1 cellular context compared by ENCODE assay signal in the genomic region with DNA sequence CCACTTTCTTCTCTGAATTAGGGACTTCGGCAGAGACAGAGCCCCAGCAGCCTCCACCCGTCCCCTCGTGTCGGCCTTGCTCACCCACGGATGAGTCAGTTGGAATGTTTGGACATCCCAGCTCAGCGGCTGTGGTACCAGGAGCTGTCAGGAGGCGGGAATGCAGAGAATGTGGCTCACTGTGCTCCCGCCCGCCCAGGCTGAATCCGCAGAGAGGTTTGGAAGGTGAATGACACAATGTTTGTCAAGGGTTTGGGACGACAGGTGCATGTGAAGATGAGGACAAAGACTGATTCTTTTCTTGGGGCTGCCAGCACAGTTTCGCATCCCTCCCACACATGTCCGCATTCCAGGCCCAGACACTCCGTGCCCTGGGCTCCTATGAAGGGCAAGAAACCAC.
TF ChIP-seq lines count a peak whose summit lies in the region.

No MANE protein-coding gene starts in this region.

TF ChIP-seq in HepG2, 621 proteins besides CTCF, POLR2A, EP300 and RAD21 (continued from another document and continues in another):
- TF ChIP-seq, protein P1, sequence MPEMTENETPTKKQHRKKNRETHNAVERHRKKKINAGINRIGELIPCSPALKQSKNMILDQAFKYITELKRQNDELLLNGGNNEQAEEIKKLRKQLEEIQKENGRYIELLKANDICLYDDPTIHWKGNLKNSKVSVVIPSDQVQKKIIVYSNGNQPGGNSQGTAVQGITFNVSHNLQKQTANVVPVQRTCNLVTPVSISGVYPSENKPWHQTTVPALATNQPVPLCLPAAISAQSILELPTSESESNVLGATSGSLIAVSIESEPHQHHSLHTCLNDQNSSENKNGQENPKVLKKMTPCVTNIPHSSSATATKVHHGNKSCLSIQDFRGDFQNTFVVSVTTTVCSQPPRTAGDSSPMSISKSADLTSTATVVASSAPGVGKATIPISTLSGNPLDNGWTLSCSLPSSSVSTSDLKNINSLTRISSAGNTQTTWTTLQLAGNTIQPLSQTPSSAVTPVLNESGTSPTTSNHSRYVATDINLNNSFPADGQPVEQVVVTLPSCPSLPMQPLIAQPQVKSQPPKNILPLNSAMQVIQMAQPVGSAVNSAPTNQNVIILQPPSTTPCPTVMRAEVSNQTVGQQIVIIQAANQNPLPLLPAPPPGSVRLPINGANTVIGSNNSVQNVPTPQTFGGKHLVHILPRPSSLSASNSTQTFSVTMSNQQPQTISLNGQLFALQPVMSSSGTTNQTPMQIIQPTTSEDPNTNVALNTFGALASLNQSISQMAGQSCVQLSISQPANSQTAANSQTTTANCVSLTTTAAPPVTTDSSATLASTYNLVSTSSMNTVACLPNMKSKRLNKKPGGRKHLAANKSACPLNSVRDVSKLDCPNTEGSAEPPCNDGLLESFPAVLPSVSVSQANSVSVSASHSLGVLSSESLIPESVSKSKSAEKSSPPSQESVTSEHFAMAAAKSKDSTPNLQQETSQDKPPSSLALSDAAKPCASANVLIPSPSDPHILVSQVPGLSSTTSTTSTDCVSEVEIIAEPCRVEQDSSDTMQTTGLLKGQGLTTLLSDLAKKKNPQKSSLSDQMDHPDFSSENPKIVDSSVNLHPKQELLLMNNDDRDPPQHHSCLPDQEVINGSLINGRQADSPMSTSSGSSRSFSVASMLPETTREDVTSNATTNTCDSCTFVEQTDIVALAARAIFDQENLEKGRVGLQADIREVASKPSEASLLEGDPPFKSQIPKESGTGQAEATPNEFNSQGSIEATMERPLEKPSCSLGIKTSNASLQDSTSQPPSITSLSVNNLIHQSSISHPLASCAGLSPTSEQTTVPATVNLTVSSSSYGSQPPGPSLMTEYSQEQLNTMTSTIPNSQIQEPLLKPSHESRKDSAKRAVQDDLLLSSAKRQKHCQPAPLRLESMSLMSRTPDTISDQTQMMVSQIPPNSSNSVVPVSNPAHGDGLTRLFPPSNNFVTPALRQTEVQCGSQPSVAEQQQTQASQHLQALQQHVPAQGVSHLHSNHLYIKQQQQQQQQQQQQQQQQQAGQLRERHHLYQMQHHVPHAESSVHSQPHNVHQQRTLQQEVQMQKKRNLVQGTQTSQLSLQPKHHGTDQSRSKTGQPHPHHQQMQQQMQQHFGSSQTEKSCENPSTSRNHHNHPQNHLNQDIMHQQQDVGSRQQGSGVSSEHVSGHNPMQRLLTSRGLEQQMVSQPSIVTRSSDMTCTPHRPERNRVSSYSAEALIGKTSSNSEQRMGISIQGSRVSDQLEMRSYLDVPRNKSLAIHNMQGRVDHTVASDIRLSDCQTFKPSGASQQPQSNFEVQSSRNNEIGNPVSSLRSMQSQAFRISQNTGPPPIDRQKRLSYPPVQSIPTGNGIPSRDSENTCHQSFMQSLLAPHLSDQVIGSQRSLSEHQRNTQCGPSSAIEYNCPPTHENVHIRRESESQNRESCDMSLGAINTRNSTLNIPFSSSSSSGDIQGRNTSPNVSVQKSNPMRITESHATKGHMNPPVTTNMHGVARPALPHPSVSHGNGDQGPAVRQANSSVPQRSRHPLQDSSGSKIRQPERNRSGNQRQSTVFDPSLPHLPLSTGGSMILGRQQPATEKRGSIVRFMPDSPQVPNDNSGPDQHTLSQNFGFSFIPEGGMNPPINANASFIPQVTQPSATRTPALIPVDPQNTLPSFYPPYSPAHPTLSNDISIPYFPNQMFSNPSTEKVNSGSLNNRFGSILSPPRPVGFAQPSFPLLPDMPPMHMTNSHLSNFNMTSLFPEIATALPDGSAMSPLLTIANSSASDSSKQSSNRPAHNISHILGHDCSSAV (CRISPR knock-in tag; IDR thresholded peaks at IDR 0.05; ENCODE audit: borderline replicate concordance): no peak
- TF ChIP-seq GATAD2A (CRISPR knock-in tag; IDR thresholded peaks at IDR 0.05) (peak; percentile 89), ZFX (CRISPR knock-in tag; IDR thresholded peaks at IDR 0.05; ENCODE audit: low read depth) (no peak), PTBP1 (IDR thresholded peaks at IDR 0.05; ENCODE audit: low read depth, low read length, poor library complexity, severe bottlenecking) (no peak), SMAD9 (CRISPR knock-in tag; IDR thresholded peaks at IDR 0.05) (no peak), YEATS2 (CRISPR knock-in tag; IDR thresholded peaks at IDR 0.05; ENCODE audit: borderline replicate concordance) (no peak), TEAD2 (CRISPR knock-in tag; IDR thresholded peaks at IDR 0.05) (no peak), GPN1 (CRISPR knock-in tag; IDR thresholded peaks at IDR 0.05; ENCODE audit: borderline replicate concordance) (no peak), ZNF501 (CRISPR knock-in tag; IDR thresholded peaks at IDR 0.05) (no peak), ZNF569 (CRISPR knock-in tag; IDR thresholded peaks at IDR 0.05; ENCODE audit: borderline replicate concordance) (no peak), RCOR2 (CRISPR knock-in tag; IDR thresholded peaks at IDR 0.05) (peak; percentile 73), ZIK1 (CRISPR knock-in tag; IDR thresholded peaks at IDR 0.05; ENCODE audit: borderline replicate concordance, low read depth) (no peak), ZFP36L1 (CRISPR knock-in tag; IDR thresholded peaks at IDR 0.05) (no peak), ZNF674 (CRISPR knock-in tag; IDR thresholded peaks at IDR 0.05; ENCODE audit: low read depth) (no peak), ZMYM4 (CRISPR knock-in tag; IDR thresholded peaks at IDR 0.05) (no peak), ZNF510 (CRISPR knock-in tag; IDR thresholded peaks at IDR 0.05; ENCODE audit: low read depth) (no peak), SMAD3 (CRISPR knock-in tag; IDR thresholded peaks at IDR 0.05) (0 out of 2 replicates have a peak, but pooled peaks have one; percentile 40), NFIB (CRISPR knock-in tag; IDR thresholded peaks at IDR 0.05; ENCODE audit: borderline replicate concordance) (no peak), MXI1 (IDR thresholded peaks at IDR 0.05; ENCODE audit: borderline replicate concordance, low read depth, low read length) (peak; percentile 39; the same call in 1 of the 3 replicates), ZNF329 (CRISPR knock-in tag; IDR thresholded peaks at IDR 0.05; ENCODE audit: low read depth) (no peak), ZNF232 (CRISPR knock-in tag; IDR thresholded peaks at IDR 0.05; ENCODE audit: borderline replicate concordance) (no peak), ZBTB21 (CRISPR knock-in tag; IDR thresholded peaks at IDR 0.05) (no peak), ZNF296 (CRISPR knock-in tag; conservative IDR thresholded peaks at IDR 0.05) (no peak), PHF21A (CRISPR knock-in tag; IDR thresholded peaks at IDR 0.05) (peak; percentile 17; the same call in 1 of the 2 replicates)
- TF ChIP-seq, protein P2, sequence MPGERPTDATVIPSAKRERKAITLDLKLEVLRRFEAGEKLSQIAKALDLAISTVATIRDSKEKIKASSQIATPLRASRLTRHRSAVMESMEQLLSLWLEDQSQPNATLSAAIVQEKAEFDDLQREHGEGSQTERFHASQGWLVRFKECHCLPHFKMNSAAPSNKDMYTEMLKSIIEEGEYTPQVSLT (CRISPR knock-in tag; IDR thresholded peaks at IDR 0.05; ENCODE audit: borderline replicate concordance, low read depth): no peak
- TF ChIP-seq, protein P3, sequence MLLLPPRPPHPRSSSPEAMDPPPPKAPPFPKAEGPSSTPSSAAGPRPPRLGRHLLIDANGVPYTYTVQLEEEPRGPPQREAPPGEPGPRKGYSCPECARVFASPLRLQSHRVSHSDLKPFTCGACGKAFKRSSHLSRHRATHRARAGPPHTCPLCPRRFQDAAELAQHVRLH (CRISPR knock-in tag; IDR thresholded peaks at IDR 0.05; ENCODE audit: borderline replicate concordance, low read depth): no peak
- TF ChIP-seq, protein P4, sequence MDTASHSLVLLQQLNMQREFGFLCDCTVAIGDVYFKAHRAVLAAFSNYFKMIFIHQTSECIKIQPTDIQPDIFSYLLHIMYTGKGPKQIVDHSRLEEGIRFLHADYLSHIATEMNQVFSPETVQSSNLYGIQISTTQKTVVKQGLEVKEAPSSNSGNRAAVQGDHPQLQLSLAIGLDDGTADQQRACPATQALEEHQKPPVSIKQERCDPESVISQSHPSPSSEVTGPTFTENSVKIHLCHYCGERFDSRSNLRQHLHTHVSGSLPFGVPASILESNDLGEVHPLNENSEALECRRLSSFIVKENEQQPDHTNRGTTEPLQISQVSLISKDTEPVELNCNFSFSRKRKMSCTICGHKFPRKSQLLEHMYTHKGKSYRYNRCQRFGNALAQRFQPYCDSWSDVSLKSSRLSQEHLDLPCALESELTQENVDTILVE (CRISPR knock-in tag; IDR thresholded peaks at IDR 0.05): peak; percentile 39; the same call in 1 of the 2 replicates
- TF ChIP-seq, protein P5, sequence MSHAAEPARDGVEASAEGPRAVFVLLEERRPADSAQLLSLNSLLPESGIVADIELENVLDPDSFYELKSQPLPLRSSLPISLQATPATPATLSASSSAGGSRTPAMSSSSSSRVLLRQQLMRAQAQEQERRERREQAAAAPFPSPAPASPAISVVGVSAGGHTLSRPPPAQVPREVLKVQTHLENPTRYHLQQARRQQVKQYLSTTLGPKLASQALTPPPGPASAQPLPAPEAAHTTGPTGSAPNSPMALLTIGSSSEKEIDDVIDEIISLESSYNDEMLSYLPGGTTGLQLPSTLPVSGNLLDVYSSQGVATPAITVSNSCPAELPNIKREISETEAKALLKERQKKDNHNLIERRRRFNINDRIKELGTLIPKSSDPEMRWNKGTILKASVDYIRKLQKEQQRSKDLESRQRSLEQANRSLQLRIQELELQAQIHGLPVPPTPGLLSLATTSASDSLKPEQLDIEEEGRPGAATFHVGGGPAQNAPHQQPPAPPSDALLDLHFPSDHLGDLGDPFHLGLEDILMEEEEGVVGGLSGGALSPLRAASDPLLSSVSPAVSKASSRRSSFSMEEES (CRISPR knock-in tag; IDR thresholded peaks at IDR 0.05): no peak; the same call in 1 of the 2 replicates
- TF ChIP-seq, protein P6, sequence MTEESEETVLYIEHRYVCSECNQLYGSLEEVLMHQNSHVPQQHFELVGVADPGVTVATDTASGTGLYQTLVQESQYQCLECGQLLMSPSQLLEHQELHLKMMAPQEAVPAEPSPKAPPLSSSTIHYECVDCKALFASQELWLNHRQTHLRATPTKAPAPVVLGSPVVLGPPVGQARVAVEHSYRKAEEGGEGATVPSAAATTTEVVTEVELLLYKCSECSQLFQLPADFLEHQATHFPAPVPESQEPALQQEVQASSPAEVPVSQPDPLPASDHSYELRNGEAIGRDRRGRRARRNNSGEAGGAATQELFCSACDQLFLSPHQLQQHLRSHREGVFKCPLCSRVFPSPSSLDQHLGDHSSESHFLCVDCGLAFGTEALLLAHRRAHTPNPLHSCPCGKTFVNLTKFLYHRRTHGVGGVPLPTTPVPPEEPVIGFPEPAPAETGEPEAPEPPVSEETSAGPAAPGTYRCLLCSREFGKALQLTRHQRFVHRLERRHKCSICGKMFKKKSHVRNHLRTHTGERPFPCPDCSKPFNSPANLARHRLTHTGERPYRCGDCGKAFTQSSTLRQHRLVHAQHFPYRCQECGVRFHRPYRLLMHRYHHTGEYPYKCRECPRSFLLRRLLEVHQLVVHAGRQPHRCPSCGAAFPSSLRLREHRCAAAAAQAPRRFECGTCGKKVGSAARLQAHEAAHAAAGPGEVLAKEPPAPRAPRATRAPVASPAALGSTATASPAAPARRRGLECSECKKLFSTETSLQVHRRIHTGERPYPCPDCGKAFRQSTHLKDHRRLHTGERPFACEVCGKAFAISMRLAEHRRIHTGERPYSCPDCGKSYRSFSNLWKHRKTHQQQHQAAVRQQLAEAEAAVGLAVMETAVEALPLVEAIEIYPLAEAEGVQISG (CRISPR knock-in tag; IDR thresholded peaks at IDR 0.05): 0 out of 2 replicates have a peak, but pooled peaks have one; percentile 17
- TF ChIP-seq, protein P7, sequence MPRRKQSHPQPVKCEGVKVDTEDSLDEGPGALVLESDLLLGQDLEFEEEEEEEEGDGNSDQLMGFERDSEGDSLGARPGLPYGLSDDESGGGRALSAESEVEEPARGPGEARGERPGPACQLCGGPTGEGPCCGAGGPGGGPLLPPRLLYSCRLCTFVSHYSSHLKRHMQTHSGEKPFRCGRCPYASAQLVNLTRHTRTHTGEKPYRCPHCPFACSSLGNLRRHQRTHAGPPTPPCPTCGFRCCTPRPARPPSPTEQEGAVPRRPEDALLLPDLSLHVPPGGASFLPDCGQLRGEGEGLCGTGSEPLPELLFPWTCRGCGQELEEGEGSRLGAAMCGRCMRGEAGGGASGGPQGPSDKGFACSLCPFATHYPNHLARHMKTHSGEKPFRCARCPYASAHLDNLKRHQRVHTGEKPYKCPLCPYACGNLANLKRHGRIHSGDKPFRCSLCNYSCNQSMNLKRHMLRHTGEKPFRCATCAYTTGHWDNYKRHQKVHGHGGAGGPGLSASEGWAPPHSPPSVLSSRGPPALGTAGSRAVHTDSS (CRISPR knock-in tag; conservative IDR thresholded peaks at IDR 0.05): no peak
- TF ChIP-seq, protein P8, sequence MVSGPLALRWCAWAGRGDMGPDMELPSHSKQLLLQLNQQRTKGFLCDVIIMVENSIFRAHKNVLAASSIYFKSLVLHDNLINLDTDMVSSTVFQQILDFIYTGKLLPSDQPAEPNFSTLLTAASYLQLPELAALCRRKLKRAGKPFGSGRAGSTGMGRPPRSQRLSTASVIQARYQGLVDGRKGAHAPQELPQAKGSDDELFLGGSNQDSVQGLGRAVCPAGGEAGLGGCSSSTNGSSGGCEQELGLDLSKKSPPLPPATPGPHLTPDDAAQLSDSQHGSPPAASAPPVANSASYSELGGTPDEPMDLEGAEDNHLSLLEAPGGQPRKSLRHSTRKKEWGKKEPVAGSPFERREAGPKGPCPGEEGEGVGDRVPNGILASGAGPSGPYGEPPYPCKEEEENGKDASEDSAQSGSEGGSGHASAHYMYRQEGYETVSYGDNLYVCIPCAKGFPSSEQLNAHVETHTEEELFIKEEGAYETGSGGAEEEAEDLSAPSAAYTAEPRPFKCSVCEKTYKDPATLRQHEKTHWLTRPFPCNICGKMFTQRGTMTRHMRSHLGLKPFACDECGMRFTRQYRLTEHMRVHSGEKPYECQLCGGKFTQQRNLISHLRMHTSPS (CRISPR knock-in tag; IDR thresholded peaks at IDR 0.05; ENCODE audit: low read depth): no peak
- TF ChIP-seq, protein P9, sequence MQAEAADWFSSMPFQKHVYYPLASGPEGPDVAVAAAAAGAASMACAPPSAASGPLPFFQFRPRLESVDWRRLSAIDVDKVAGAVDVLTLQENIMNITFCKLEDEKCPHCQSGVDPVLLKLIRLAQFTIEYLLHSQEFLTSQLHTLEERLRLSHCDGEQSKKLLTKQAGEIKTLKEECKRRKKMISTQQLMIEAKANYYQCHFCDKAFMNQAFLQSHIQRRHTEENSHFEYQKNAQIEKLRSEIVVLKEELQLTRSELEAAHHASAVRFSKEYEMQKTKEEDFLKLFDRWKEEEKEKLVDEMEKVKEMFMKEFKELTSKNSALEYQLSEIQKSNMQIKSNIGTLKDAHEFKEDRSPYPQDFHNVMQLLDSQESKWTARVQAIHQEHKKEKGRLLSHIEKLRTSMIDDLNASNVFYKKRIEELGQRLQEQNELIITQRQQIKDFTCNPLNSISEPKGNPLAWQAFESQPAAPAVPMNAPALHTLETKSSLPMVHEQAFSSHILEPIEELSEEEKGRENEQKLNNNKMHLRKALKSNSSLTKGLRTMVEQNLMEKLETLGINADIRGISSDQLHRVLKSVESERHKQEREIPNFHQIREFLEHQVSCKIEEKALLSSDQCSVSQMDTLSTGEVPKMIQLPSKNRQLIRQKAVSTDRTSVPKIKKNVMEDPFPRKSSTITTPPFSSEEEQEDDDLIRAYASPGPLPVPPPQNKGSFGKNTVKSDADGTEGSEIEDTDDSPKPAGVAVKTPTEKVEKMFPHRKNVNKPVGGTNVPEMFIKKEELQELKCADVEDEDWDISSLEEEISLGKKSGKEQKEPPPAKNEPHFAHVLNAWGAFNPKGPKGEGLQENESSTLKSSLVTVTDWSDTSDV (CRISPR knock-in tag; IDR thresholded peaks at IDR 0.05): no peak
